ENCODE assay signal across 10 cellular contexts in genomic region chr7:112866424-112866823, GRCh38.
DNase-seq lines count a peak whose midpoint lies in the region; ATAC-seq lines count a peak whose summit lies in the region.
"Had no signal": no experiment of that assay in that cellular context is flagged by ENCODE, and none has a peak within 500 bp of the region (broad histone marks: within the 10 kb centered on the region; RNA-seq: fewer than 3 reads in every experiment).

No MANE protein-coding gene starts in this region.

- DNase-seq in midbrain (lab: John Stamatoyannopoulos, UW) = peak; percentile 3
- no peak for DNase-seq in stimulated activated CD4-positive, alpha-beta T cell treated with anti-CD3 and anti-CD28 coated beads, Interleukin-1b, Interleukin-23, amount 100 ng/mL, for 48 hours
- DNase-seq in iPS-NIHi7 (ENCODE audit: extremely low spot score) = no peak
- DNase-seq in NCI-H510A treated with DMSO at 0.1 percent for 48 hours (lab: John Stamatoyannopoulos, UW) = no peak
- DNase-seq: amygdala, NCI-H1105, T1000 had no signal

- ATAC-seq in GM18867 (IDR thresholded peaks at IDR 0.05; ENCODE audit: unreplicated experiment) = peak; percentile 98
- peak; percentile 98 for ATAC-seq in GM21447 (IDR thresholded peaks at IDR 0.05; ENCODE audit: unreplicated experiment)
- ATAC-seq in HG03342 (IDR thresholded peaks at IDR 0.05; ENCODE audit: unreplicated experiment) = peak; percentile 98
